In genomic region chr15:100254694-100255093, GRCh38 we compare ENCODE assay signal across 19 cellular contexts.
"Had no signal": no experiment of that assay in that cellular context is flagged by ENCODE, and none has a peak within 500 bp of the region (broad histone marks: within the 10 kb centered on the region; RNA-seq: fewer than 3 reads in every experiment).

No MANE protein-coding gene starts in this region.

- ATAC-seq: esophagus mucosa; gastrocnemius medialis; left lobe of liver; mucosa of descending colon; naive thymus-derived CD8-positive, alpha-beta T cell; psoas muscle; sciatic nerve; stimulated activated memory B cell treated with anti-CD40 and anti-IgM and Interleukin-4, amounts not matched to agents 10 μg/mL and 1 μg/mL and 100 μg/mL, for 72 hours had no signal

- DNase-seq: cortex of kidney; effector memory CD4-positive, alpha-beta T cell; gastrocnemius medialis; islet precursor cell; mammary epithelial cell; mucosa of descending colon; naive thymus-derived CD8-positive, alpha-beta T cell; nucleus accumbens; psoas muscle; retina; spleen; stimulated activated CD4-positive, alpha-beta T cell treated with anti-CD3 and anti-CD28 coated beads, Interleukin-15, amount 100 ng/mL, for 24 hours; stimulated activated CD4-positive, alpha-beta T cell treated with anti-CD3 and anti-CD28 coated beads, Interleukin-1b, Interleukin-23, amount 100 ng/mL, for 48 hours; stimulated activated CD4-positive, alpha-beta T cell treated with anti-CD3 and anti-CD28 coated beads, Interleukin-4, amount 100 ng/mL, for 24 hours; tibial artery had no signal
